24 cellular contexts compared by ENCODE assay signal in the genomic region with DNA sequence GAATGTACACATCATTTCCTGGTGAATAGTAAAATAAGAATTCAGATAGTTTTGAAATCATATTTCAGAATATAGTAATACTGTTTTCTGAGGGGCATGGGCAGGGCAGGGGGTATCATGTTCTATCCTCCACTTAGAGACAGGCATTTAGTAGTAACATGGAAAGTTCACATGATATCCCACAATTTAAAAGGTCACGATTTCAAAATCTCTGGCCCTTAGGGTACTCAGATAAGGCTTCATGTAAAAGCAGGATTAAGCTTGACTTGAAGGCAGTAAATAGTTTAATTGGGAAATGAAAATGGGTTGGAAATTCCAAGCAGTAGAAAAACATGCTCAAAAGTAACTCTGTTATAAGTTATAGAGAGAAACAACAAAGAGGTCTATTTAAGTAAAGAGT.
"Had no signal": no experiment of that assay in that cellular context is flagged by ENCODE, and none has a peak within 500 bp of the region (broad histone marks: within the 10 kb centered on the region; RNA-seq: fewer than 3 reads in every experiment).

No MANE protein-coding gene starts in this region.

- H3K9me3 ChIP-seq: gastrocnemius medialis, pancreas, right lobe of liver, suprapubic skin, transverse colon, upper lobe of right lung, uterus had no signal

- DNase-seq: dermis blood vessel endothelial cell; effector memory CD4-positive, alpha-beta T cell; gastrocnemius medialis; head of caudate nucleus; kidney; natural killer cell; occipital lobe; pancreas; retina; right lobe of liver; stimulated activated CD4-positive, alpha-beta T cell treated with anti-CD3 and anti-CD28 coated beads, Interleukin-12 subunit alpha, Interleukin-12 subunit beta, amount 100 ng/mL, for 4 hours; stimulated activated CD4-positive, alpha-beta T cell treated with anti-CD3 and anti-CD28 coated beads, Interleukin-1b, Interleukin-23, amount 100 ng/mL, for 48 hours; stimulated activated CD4-positive, alpha-beta T cell treated with anti-CD3 and anti-CD28 coated beads, Interleukin-4, amount 100 ng/mL, for 1 hour; stimulated activated CD8-positive, alpha-beta memory T cell treated with anti-CD3 and anti-CD28 coated beads, Interleukin-4, amount 100 ng/mL, for 48 hours; stimulated activated naive CD4-positive, alpha-beta T cell; stimulated activated naive CD8-positive, alpha-beta T cell treated with anti-CD3 and anti-CD28 coated beads, Interleukin-15, amount 100 ng/mL, for 72 hours; transverse colon; upper lobe of right lung; uterus had no signal

- H3K27ac Mint-ChIP-seq: memory B cell; natural killer cell; stimulated activated naive CD8-positive, alpha-beta T cell treated with anti-CD3 and anti-CD28 coated beads, Interleukin-15, amount 100 ng/mL, for 72 hours had no signal

- H3K4me1 Mint-ChIP-seq: memory B cell; natural killer cell; stimulated activated naive CD8-positive, alpha-beta T cell treated with anti-CD3 and anti-CD28 coated beads, Interleukin-15, amount 100 ng/mL, for 72 hours had no signal

- H3K9me3 Mint-ChIP-seq: memory B cell had no signal

- H3K4me2 ChIP-seq: smooth muscle cell had no signal

- H3K4me1 ChIP-seq: gastrocnemius medialis, pancreas, right lobe of liver, suprapubic skin, transverse colon, upper lobe of right lung, uterus had no signal

- H3K27me3 Mint-ChIP-seq: stimulated activated naive CD8-positive, alpha-beta T cell treated with anti-CD3 and anti-CD28 coated beads, Interleukin-15, amount 100 ng/mL, for 72 hours had no signal

- H3K4me3 ChIP-seq: coronary artery, gastrocnemius medialis, lung, pancreas, right lobe of liver, smooth muscle cell, suprapubic skin, transverse colon, upper lobe of right lung, uterus had no signal

- H3K36me3 ChIP-seq: gastrocnemius medialis, pancreas, right lobe of liver, suprapubic skin, transverse colon, upper lobe of right lung, uterus had no signal

- H3K27ac ChIP-seq: coronary artery, gastrocnemius medialis, pancreas, right lobe of liver, suprapubic skin, transverse colon, upper lobe of right lung, uterus had no signal

- H3K4me3 Mint-ChIP-seq: memory B cell; natural killer cell; stimulated activated naive CD8-positive, alpha-beta T cell treated with anti-CD3 and anti-CD28 coated beads, Interleukin-15, amount 100 ng/mL, for 72 hours had no signal

- H3K27me3 ChIP-seq: gastrocnemius medialis, pancreas, right lobe of liver, suprapubic skin, transverse colon, upper lobe of right lung, uterus had no signal

- H3K36me3 Mint-ChIP-seq: memory B cell had no signal
